ENCODE assay signal across 15 cellular contexts in the genomic region with DNA sequence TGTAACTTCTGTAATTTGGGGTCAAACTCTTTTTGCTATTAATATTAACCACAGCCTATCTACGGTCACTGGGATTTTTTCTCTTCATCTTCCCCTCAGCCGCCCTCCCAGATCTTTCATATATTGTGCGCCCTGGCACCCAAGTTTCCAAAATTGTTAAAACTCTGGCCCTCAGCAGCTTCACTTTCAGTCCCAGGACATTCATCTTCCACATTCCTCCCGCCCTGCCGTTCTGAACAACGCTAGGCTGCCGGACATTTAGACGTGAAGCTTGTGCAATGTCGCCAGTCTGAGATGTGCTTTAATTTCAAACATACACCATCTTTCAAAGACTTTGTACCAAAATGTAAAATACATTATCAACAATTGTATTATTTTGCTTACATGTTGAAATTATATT. TPM values are rescaled to one million over a fixed set of nuclear protein-coding genes. Genes with fewer than 3 reads are reported as not detected.
DNase-seq lines count a peak whose midpoint lies in the region; ATAC-seq and TF ChIP-seq lines count a peak whose summit lies in the region.
"Had no signal": no experiment of that assay in that cellular context is flagged by ENCODE, and none has a peak within 500 bp of the region (broad histone marks: within the 10 kb centered on the region; RNA-seq: fewer than 3 reads in every experiment).

No MANE protein-coding gene starts in this region.

- no peaks in the 10 kb centered on the region; the same call in 1 of the 2 replicates for H3K36me3 ChIP-seq in H7 (replicated peaks; ENCODE audit: control insufficient read depth, insufficient read depth, low read length)
- H3K36me3 ChIP-seq: right lobe of liver had no signal

- no peaks in the 10 kb centered on the region for H3K27me3 Mint-ChIP-seq in activated T-cell treated with anti-CD3 and anti-CD28 coated beads, Interleukin-2, amount 50 U/mL, for 4 hours (ENCODE audit: low read depth)
- H3K27me3 Mint-ChIP-seq in T-helper 17 cell (no peaks in the 10 kb centered on the region), progenitor cell of endocrine pancreas (no peaks in the 10 kb centered on the region)
- no peaks in the 10 kb centered on the region for H3K27me3 Mint-ChIP-seq in effector memory CD8-positive, alpha-beta T cell

- H3K27ac Mint-ChIP-seq in T-helper 17 cell (peak overlapping the region; percentile 98), progenitor cell of endocrine pancreas (peak overlapping the region; percentile 100)
- H3K27ac Mint-ChIP-seq in effector memory CD8-positive, alpha-beta T cell = peak overlapping the region; percentile 98 to 99

- peaks cover 35% of the 10 kb centered on the region for H3K4me1 Mint-ChIP-seq in activated T-cell treated with anti-CD3 and anti-CD28 coated beads, Interleukin-2, amount 50 U/mL, for 4 hours (ENCODE audit: low read depth)
- H3K4me1 Mint-ChIP-seq in T-helper 17 cell = peaks cover 34% of the 10 kb centered on the region
- peaks cover 29 to 36% of the 10 kb centered on the region in 2 donors for H3K4me1 Mint-ChIP-seq in effector memory CD8-positive, alpha-beta T cell (ENCODE audit: low read depth in 2 of 2)
- H3K4me1 Mint-ChIP-seq in progenitor cell of endocrine pancreas (ENCODE audit: low read depth) = peaks cover 14% of the 10 kb centered on the region

- no peak overlapping the region for H3K4me3 ChIP-seq in H7 (ENCODE audit: insufficient read depth, low read depth, low read length)
- no peak overlapping the region for H3K4me3 ChIP-seq in dorsolateral prefrontal cortex
- H3K4me3 ChIP-seq: body of pancreas, right lobe of liver, tibial nerve had no signal

- no peak for DNase-seq in activated T-cell treated with anti-CD3 and anti-CD28 coated beads, Interleukin-2, amount 50 U/mL, for 4 hours
- no peak for DNase-seq in activated T-cell treated with anti-CD3 and anti-CD28 coated beads, Interleukin-2, amount 50 U/mL, for 1 hour
- DNase-seq in T-helper 17 cell = no peak
- no peak for DNase-seq in effector memory CD8-positive, alpha-beta T cell
- no peak for DNase-seq in progenitor cell of endocrine pancreas (ENCODE audit: low spot score, unreplicated experiment)
- DNase-seq in H7 = no peak
- no peak for DNase-seq in left cardiac atrium
- DNase-seq in dorsolateral prefrontal cortex = no peak
- DNase-seq: body of pancreas; NCI-H1694; NCI-H510A; right lobe of liver; stimulated activated CD4-positive, alpha-beta T cell treated with anti-CD3 and anti-CD28 coated beads, Interleukin-1b, Interleukin-23, amount 100 ng/mL, for 48 hours had no signal

- peak overlapping the region; percentile 97 for H3K4me3 Mint-ChIP-seq in activated T-cell treated with anti-CD3 and anti-CD28 coated beads, Interleukin-2, amount 50 U/mL, for 4 hours
- peak overlapping the region; percentile 97 for H3K4me3 Mint-ChIP-seq in T-helper 17 cell
- peak overlapping the region; percentile 93 to 96 for H3K4me3 Mint-ChIP-seq in effector memory CD8-positive, alpha-beta T cell
- H3K4me3 Mint-ChIP-seq in progenitor cell of endocrine pancreas (ENCODE audit: low read depth) = peak overlapping the region; percentile 90

- intact Hi-C loops in left cardiac atrium (cut with DNase I) = no loop called here
- intact Hi-C loops in dorsolateral prefrontal cortex (cut with DNase I) = loop anchor here in 1 of 2 donors (5.0 kb wide), 1 partner anchor 42 kb away; no protein-coding TSS in a partner anchor

- TF ChIP-seq CTCF in progenitor cell of endocrine pancreas (IDR thresholded peaks at IDR 0.05; ENCODE audit: unreplicated experiment) (no peak), dorsolateral prefrontal cortex (IDR thresholded peaks at IDR 0.05 in 54 of 56, conservative IDR thresholded peaks at IDR 0.05 in 2 of 56; ENCODE audit: low read depth in 1 of 56, partially characterized antibody in 56 of 56) (no peak)

- peaks cover 2% of the 10 kb centered on the region for H3K36me3 Mint-ChIP-seq in activated T-cell treated with anti-CD3 and anti-CD28 coated beads, Interleukin-2, amount 50 U/mL, for 4 hours (ENCODE audit: insufficient read depth)
- H3K36me3 Mint-ChIP-seq in T-helper 17 cell (ENCODE audit: low read depth) = no peaks in the 10 kb centered on the region
- peaks cover 27% of the 10 kb centered on the region for H3K36me3 Mint-ChIP-seq in effector memory CD8-positive, alpha-beta T cell (ENCODE audit: insufficient read depth)
- H3K36me3 Mint-ChIP-seq in progenitor cell of endocrine pancreas (ENCODE audit: insufficient read depth) = peaks cover 10% of the 10 kb centered on the region

- peaks cover 3% of the 10 kb centered on the region for H3K9me3 Mint-ChIP-seq in activated T-cell treated with anti-CD3 and anti-CD28 coated beads, Interleukin-2, amount 50 U/mL, for 4 hours
- peaks cover 0 to 2% of the 10 kb centered on the region in 2 donors for H3K9me3 Mint-ChIP-seq in effector memory CD8-positive, alpha-beta T cell
- peaks cover 2% of the 10 kb centered on the region for H3K9me3 Mint-ChIP-seq in progenitor cell of endocrine pancreas (ENCODE audit: low read depth)

- H3K27me3 ChIP-seq in H7 (ENCODE audit: control insufficient read depth, insufficient read depth, low read length) (no peaks in the 10 kb centered on the region), dorsolateral prefrontal cortex (no peaks in the 10 kb centered on the region)
- H3K27me3 ChIP-seq: body of pancreas, neutrophil, right lobe of liver, tibial nerve had no signal

- H3K9me3 ChIP-seq in T-helper 17 cell (ENCODE audit: control insufficient read depth, low read length, poor library complexity, severe bottlenecking) = no peaks in the 10 kb centered on the region
- H3K9me3 ChIP-seq: body of pancreas, neutrophil, right lobe of liver, tibial nerve had no signal

- no peak for ATAC-seq in activated T-cell treated with anti-CD3 and anti-CD28 coated beads, Interleukin-2, amount 50 U/mL, for 4 hours
- ATAC-seq in T-helper 17 cell (no peak), left cardiac atrium (no peak)
- no peak for ATAC-seq in effector memory CD8-positive, alpha-beta T cell (replicated peaks)
- ATAC-seq: body of pancreas, right lobe of liver had no signal

- no peak overlapping the region for H3K27ac ChIP-seq in dorsolateral prefrontal cortex
- H3K27ac ChIP-seq: body of pancreas, neutrophil, right lobe of liver had no signal

RNA-seq across cellular contexts. Expression of a gene that starts 1.8 kb away (rescaled TPM):
- 10 to 100 TPM; 29.2 to 33.2 (median 29.3) TPM for total RNA-seq in activated T-cell treated with anti-CD3 and anti-CD28 coated beads, Interleukin-2, amount 50 U/mL, for 4 hours
- 10 to 100 TPM; 29.3 to 34.3 TPM for total RNA-seq in T-helper 17 cell
- 19.3 and 24.8 TPM in 2 replicates for total RNA-seq in progenitor cell of endocrine pancreas
- total RNA-seq in H7 (2014; rRNA removed; shearing (Covaris generic)) = 18.8 and 23.9 TPM in 2 replicates
- 10 to 100 TPM; 12.2 to 16.1 TPM for total RNA-seq in left cardiac atrium
- 10 to 100 TPM in 118 of 120 experiments, 1 to 10 TPM in 2; 7.8 to 32.4 (median 21.4) TPM for total RNA-seq in dorsolateral prefrontal cortex
